In the genomic region with DNA sequence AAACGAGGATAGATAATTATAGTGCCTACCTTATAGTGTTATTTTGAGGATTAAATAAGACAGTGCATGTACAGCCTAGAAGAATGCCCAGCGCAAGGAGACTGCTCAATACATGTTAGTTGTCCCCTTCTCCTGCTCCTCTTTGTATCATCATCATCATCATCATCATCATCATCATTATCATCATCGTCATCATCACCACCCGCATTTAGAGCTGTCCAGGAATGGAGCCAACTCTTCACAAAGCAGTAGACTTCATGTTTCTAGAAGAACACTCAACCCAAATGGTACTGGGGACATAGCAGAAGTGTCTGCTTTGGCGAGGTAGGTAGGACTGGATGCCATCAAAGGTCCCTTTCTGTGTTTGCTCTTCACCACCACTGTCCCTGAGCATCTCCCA, we compare ENCODE assay signal across 36 cellular contexts.
DNase-seq lines count a peak whose midpoint lies in the region; ATAC-seq, FAIRE-seq and TF ChIP-seq lines count a peak whose summit lies in the region.
"Had no signal": no experiment of that assay in that cellular context is flagged by ENCODE, and none has a peak within 500 bp of the region (broad histone marks: within the 10 kb centered on the region; RNA-seq: fewer than 3 reads in every experiment).

No MANE protein-coding gene starts in this region.

- ATAC-seq in HepG2, result no peak
- ATAC-seq in right lobe of liver, result no peak
- no peak for ATAC-seq in HG02885 (IDR thresholded peaks at IDR 0.05; ENCODE audit: poor library complexity, unreplicated experiment)
- ATAC-seq: A549; CD8-positive, alpha-beta T cell had no signal

- POLR2A ChIA-PET in HepG2 (lab: Yijun Ruan, JAX) (no interaction called here), HEK293 (lab: Yijun Ruan, JAX) (no interaction called here)

- TF ChIP-seq CTCF in HepG2 (CRISPR knock-in tag; IDR thresholded peaks at IDR 0.05) (no peak), right lobe of liver (IDR thresholded peaks at IDR 0.05) (no peak), HEK293 (tag by site-specific recombination; IDR thresholded peaks at IDR 0.05) (no peak), neural progenitor cell (IDR thresholded peaks at IDR 0.05) (no peak)

- TF ChIP-seq POLR2A in HepG2 (IDR thresholded peaks at IDR 0.05; ENCODE audit: insufficient read depth in 1 of 2, low read depth in 2 of 2, low read length in 2 of 2), result no peak
- no peak for TF ChIP-seq POLR2A in right lobe of liver (IDR thresholded peaks at IDR 0.05)

- WGBS in HepG2 (ENCODE audit: low lambda C conversion rate), result 5% methylated on average over 5 of the region's 5 CpGs
- WGBS in right lobe of liver (ENCODE audit: insufficient coverage, low coverage, low lambda C conversion rate, missing lambda C conversion rate), result 92% methylated on average over 5 of the region's 5 CpGs

- H3K9me3 Mint-ChIP-seq in neural progenitor cell, result peaks cover 18% of the 10 kb centered on the region
- H3K9me3 Mint-ChIP-seq: CD8-positive, alpha-beta memory T cell had no signal

- no peak overlapping the region for H3K27ac ChIP-seq in HepG2 (ENCODE audit: extremely low read length, insufficient read depth, low read length)
- no peak overlapping the region for H3K27ac ChIP-seq in right lobe of liver
- H3K27ac ChIP-seq in HEK293 (ENCODE audit: extremely low read depth, low read depth, low read length), result no peak overlapping the region
- no peak overlapping the region for H3K27ac ChIP-seq in neural progenitor cell
- H3K27ac ChIP-seq: 22Rv1; A549; BLaER1; BLaER1 treated with 17β-estradiol and CSF1 and Interleukin-3, amounts not matched to agents 10 nM and 100 nM; C4-2B had no signal

- no peak overlapping the region for H3K4me3 ChIP-seq in HepG2 (replicated peaks in 1 of 3; ENCODE audit: insufficient read depth in 1 of 3, low read depth in 2 of 3, low read length in 3 of 3)
- no peak overlapping the region for H3K4me3 ChIP-seq in right lobe of liver
- no peak overlapping the region for H3K4me3 ChIP-seq in HEK293 (ENCODE audit: low read depth, low read length)
- H3K4me3 ChIP-seq in neural progenitor cell, result no peak overlapping the region
- H3K4me3 ChIP-seq: A549; BLaER1; BLaER1 treated with 17β-estradiol and CSF1 and Interleukin-3, amounts not matched to agents 10 nM and 100 nM had no signal

- no peak for DNase-seq in HepG2 (ENCODE audit: low spot score)
- DNase-seq in right lobe of liver, result no peak
- no peak for DNase-seq in HTR-8/SVneo (ENCODE audit: insufficient read length, low spot score)
- DNase-seq in neural progenitor cell (ENCODE audit: low spot score), result no peak
- DNase-seq in cortex of kidney (lab: John Stamatoyannopoulos, UW), result no peak
- no peak for DNase-seq in NOMO-1 treated with DMSO at 0.1 percent for 48 hours (lab: John Stamatoyannopoulos, UW; ENCODE audit: unreplicated experiment)
- DNase-seq: 8988T; ACHN; AML-193; BE2C; Caco-2; Calu3; CD4-positive, alpha-beta memory T cell; CD4-positive, alpha-beta T cell; CD4-positive, CD25-positive, alpha-beta regulatory T cell; CD8-positive, alpha-beta memory T cell; CD8-positive, alpha-beta T cell; COR-L47; DMS 273 treated with DMSO at 0.1 percent for 48 hours; DMS153; DMS53; DMS79; DMS79 treated with DMSO at 0.1 percent for 48 hours; DND-41; EL had no signal

- CTCF ChIA-PET in HepG2 (lab: Yijun Ruan, JAX; ENCODE audit: low intra/inter-chr PET ratio, low total read pairs), result no interaction called here
- CTCF ChIA-PET in HEK293 (lab: Yijun Ruan, JAX), result interaction anchor here (0.6 kb wide), 1 partner anchor 11 kb away, joined by 3 read pairs; no protein-coding TSS in a partner anchor

- peak overlapping the region; percentile 13 for H3K4me3 Mint-ChIP-seq in neural progenitor cell
- H3K4me3 Mint-ChIP-seq: B cell; CD14-positive monocyte; CD4-positive, alpha-beta memory T cell; CD4-positive, alpha-beta T cell; CD4-positive, CD25-positive, alpha-beta regulatory T cell; CD8-positive, alpha-beta memory T cell; CD8-positive, alpha-beta T cell had no signal

- FAIRE-seq in HepG2 (lab: Jason Lieb, UNC), result no peak
- FAIRE-seq in HTR-8/SVneo (lab: Jason Lieb, UNC), result peak; percentile 72
- FAIRE-seq: A204.1, A549, D721Med had no signal

- H3K4me2 ChIP-seq in HepG2 (ENCODE audit: low read depth, low read length), result no peak overlapping the region
- H3K4me2 ChIP-seq in neural progenitor cell, result no peak overlapping the region
- H3K4me2 ChIP-seq: A549; BLaER1; BLaER1 treated with 17β-estradiol and CSF1 and Interleukin-3, amounts not matched to agents 10 nM and 100 nM had no signal

- peaks cover 6% of the 10 kb centered on the region for H3K27me3 Mint-ChIP-seq in neural progenitor cell (ENCODE audit: insufficient read depth, low read depth)
- H3K27me3 Mint-ChIP-seq: CD4-positive, alpha-beta T cell had no signal

- peaks cover 2% of the 10 kb centered on the region for H3K36me3 Mint-ChIP-seq in neural progenitor cell
- H3K36me3 Mint-ChIP-seq: CD14-positive monocyte; CD4-positive, CD25-positive, alpha-beta regulatory T cell; CD8-positive, alpha-beta memory T cell; CD8-positive, alpha-beta T cell had no signal

- peaks cover under 1% of the 10 kb centered on the region for H3K4me1 Mint-ChIP-seq in neural progenitor cell
- H3K4me1 Mint-ChIP-seq: B cell; CD14-positive monocyte; CD4-positive, alpha-beta memory T cell; CD8-positive, alpha-beta memory T cell had no signal

- no peaks in the 10 kb centered on the region for H3F3A ChIP-seq in neural progenitor cell (ENCODE audit: low read depth)

- H3K27me3 ChIP-seq in HepG2 (ENCODE audit: control insufficient read depth in 1 of 2, insufficient read depth in 2 of 2, low read length in 2 of 2), result peaks cover 0 to 3% of the 10 kb centered on the region in 2 experiments; a peak in 1 of 5 replicates
- no peaks in the 10 kb centered on the region for H3K27me3 ChIP-seq in right lobe of liver
- no peaks in the 10 kb centered on the region for H3K27me3 ChIP-seq in neural progenitor cell
- H3K27me3 ChIP-seq: BE2C; BLaER1; BLaER1 treated with 17β-estradiol and CSF1 and Interleukin-3, amounts not matched to agents 10 nM and 100 nM had no signal

- no peak overlapping the region for H3K27ac Mint-ChIP-seq in neural progenitor cell
- H3K27ac Mint-ChIP-seq: B cell; CD14-positive monocyte; CD4-positive, alpha-beta memory T cell; CD4-positive, alpha-beta T cell; CD4-positive, CD25-positive, alpha-beta regulatory T cell; CD8-positive, alpha-beta memory T cell; CD8-positive, alpha-beta T cell had no signal

- TF ChIP-seq EP300 in HepG2 (IDR thresholded peaks at IDR 0.05; ENCODE audit: low read depth in 2 of 2, low read length in 2 of 2) (no peak), HepG2 (CRISPR knock-in tag; IDR thresholded peaks at IDR 0.05; ENCODE audit: borderline replicate concordance) (no peak)

- H3K9ac ChIP-seq in HepG2 (ENCODE audit: insufficient read depth, low read depth, low read length) (no peak overlapping the region), neural progenitor cell (no peak overlapping the region)
- H3K9ac ChIP-seq: BLaER1; BLaER1 treated with 17β-estradiol and CSF1 and Interleukin-3, amounts not matched to agents 10 nM and 100 nM had no signal

- intact Hi-C loops in HepG2 (cut with micrococcal nuclease; ENCODE audit: unreplicated experiment), result no loop called here
- intact Hi-C loops in right lobe of liver (cut with DNase I), result no loop called here

- no peaks in the 10 kb centered on the region for H3K9me3 ChIP-seq in HepG2 (ENCODE audit: low read length)
- H3K9me3 ChIP-seq in right lobe of liver, result no peaks in the 10 kb centered on the region
- H3K9me3 ChIP-seq in HEK293 (ENCODE audit: control insufficient read depth, insufficient read depth, low read depth, low read length), result no peaks in the 10 kb centered on the region
- no peaks in the 10 kb centered on the region for H3K9me3 ChIP-seq in neural progenitor cell (ENCODE audit: low read depth)
- H3K9me3 ChIP-seq: A549; BE2C; BLaER1; BLaER1 treated with 17β-estradiol and CSF1 and Interleukin-3, amounts not matched to agents 10 nM and 100 nM; Caco-2 had no signal

- H3K79me2 ChIP-seq in HepG2 (ENCODE audit: insufficient read depth, low read length) (no peaks in the 10 kb centered on the region), neural progenitor cell (ENCODE audit: low read depth) (no peaks in the 10 kb centered on the region)

- TF ChIP-seq RAD21 in HepG2 (CRISPR knock-in tag; IDR thresholded peaks at IDR 0.05), result no peak

- H3K4me1 ChIP-seq in HepG2 (ENCODE audit: insufficient read depth, low read length) (no peaks in the 10 kb centered on the region), right lobe of liver (no peaks in the 10 kb centered on the region), HEK293 (ENCODE audit: control insufficient read depth, insufficient read depth, low read length) (no peaks in the 10 kb centered on the region), neural progenitor cell (no peaks in the 10 kb centered on the region)
- H3K4me1 ChIP-seq: A549; BE2C; BLaER1 treated with 17β-estradiol and CSF1 and Interleukin-3, amounts not matched to agents 10 nM and 100 nM; Caco-2 had no signal

- no peaks in the 10 kb centered on the region for H4K20me1 ChIP-seq in HepG2 (ENCODE audit: insufficient read depth, low read length)
- H4K20me1 ChIP-seq in neural progenitor cell (ENCODE audit: low read depth), result no peaks in the 10 kb centered on the region
- H4K20me1 ChIP-seq: BLaER1; BLaER1 treated with 17β-estradiol and CSF1 and Interleukin-3, amounts not matched to agents 10 nM and 100 nM had no signal

- in situ Hi-C loops in HepG2 (cut with HindIII; ENCODE audit: extremely low pct_ligation_motif_present, low pct_unique_long_range_greater_than_20kb), result no loop called here

- no TSS peak for BruUV-seq in HepG2 (replicated peaks; lab: Mats Ljungman, UMichigan)

- H3K36me3 ChIP-seq in HepG2 (replicated peaks in 1 of 2; ENCODE audit: control insufficient read depth in 1 of 2, insufficient read depth in 2 of 2, low read length in 2 of 2), result no peaks in the 10 kb centered on the region
- H3K36me3 ChIP-seq in right lobe of liver, result no peaks in the 10 kb centered on the region
- H3K36me3 ChIP-seq in HEK293 (ENCODE audit: control insufficient read depth in 2 of 2, insufficient read depth in 1 of 2, low read length in 2 of 2), result no peaks in the 10 kb centered on the region
- no peaks in the 10 kb centered on the region for H3K36me3 ChIP-seq in neural progenitor cell
- H3K36me3 ChIP-seq: BE2C; BLaER1; BLaER1 treated with 17β-estradiol and CSF1 and Interleukin-3, amounts not matched to agents 10 nM and 100 nM had no signal

- H2AFZ ChIP-seq in HepG2 (ENCODE audit: low read length) (no peak overlapping the region), neural progenitor cell (replicated peaks) (no peak overlapping the region)

TF ChIP-seq in HepG2, 621 proteins besides CTCF, POLR2A, EP300 and RAD21:
- TF ChIP-seq RFX1 (IDR thresholded peaks at IDR 0.05), result no peak
- peak; percentile 82 for TF ChIP-seq CREB1 (IDR thresholded peaks at IDR 0.05)
- no peak for TF ChIP-seq CREB1 (CRISPR knock-in tag; IDR thresholded peaks at IDR 0.05)
TF ChIP-seq in HepG2: peak in this region for 1.

Comparison
In these comparisons a context has a peak if more than half of its experiments do, and no peak if none do; other contexts are left out.
1. Of the 63 proteins assayed by ChIP-seq in both HepG2 and HEK293: peak only in HepG2: none; only in HEK293: ZNF513; in both: none; in neither: 62.